ENCODE assay signal across 8 cellular contexts in the genomic region with DNA sequence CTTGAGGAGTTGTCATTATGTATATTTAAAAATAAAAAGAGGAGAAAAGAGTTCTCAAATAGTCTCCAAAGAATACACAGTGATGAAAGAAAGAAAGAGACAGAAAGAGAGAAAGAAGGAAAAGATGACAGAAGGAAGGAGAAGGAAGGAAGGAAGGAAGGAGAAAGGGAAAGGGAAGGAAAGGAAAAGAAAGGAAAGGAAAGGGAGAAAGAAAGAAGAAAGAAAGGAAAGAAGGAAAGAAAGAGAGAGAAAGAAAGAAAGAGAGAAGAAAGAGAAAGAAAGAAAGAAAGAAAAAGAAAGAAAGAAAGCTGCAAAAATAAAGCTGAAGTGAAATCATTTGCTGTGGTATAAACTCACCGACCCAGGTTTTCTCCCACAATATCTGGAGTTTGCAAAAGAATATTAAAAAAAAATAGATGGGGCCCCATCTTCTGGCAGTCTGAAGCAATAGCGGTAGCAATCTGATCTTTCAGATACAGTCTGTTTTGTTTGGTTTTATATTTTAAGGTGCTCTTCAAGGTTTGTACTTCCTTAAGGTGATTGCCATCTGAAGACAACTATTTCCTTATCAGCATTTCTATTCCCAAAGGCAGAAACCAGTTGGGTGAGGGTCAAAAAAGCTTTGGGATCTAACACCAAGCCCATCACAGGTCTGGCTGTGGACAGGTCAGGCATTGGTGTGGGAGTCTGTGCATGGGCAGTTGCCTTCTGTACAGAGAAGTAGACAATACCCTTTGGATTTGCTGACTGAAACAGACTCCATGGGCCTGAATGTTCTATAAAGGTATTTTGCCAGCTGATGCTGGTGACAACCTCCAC.
DNase-seq lines count a peak whose midpoint lies in the region; ATAC-seq and TF ChIP-seq lines count a peak whose summit lies in the region.

No MANE protein-coding gene starts in this region.

- peak; percentile 75 for TF ChIP-seq CTCF in LNCAP (IDR thresholded peaks at IDR 0.05)
- peak in 5 of 7 experiments; percentile 24 to 37 (median 35) for TF ChIP-seq CTCF in body of pancreas (IDR thresholded peaks at IDR 0.05)
- peak; percentile 47 to 56 (median 48) for TF ChIP-seq CTCF in nephron (IDR thresholded peaks at IDR 0.05; ENCODE audit: unreplicated experiment in 3 of 3)

- H3K27me3 ChIP-seq in body of pancreas, result no peaks in the 10 kb centered on the region

- no peaks in the 10 kb centered on the region for H3K36me3 ChIP-seq in body of pancreas (replicated peaks in 1 of 2; ENCODE audit: insufficient read depth in 1 of 2, low read depth in 2 of 2)

- 1 to 12% methylated on average over 2 of the region's 2 CpGs for whole genome bisulfite sequencing in body of pancreas, 2 donors

- no peaks in the 10 kb centered on the region for H3K9me3 ChIP-seq in body of pancreas

- no peak overlapping the region for H3K27ac Mint-ChIP-seq in nephron

- H3K36me3 Mint-ChIP-seq in nephron (ENCODE audit: low read depth), result no peaks in the 10 kb centered on the region

- TF ChIP-seq POLR2A in body of pancreas (IDR thresholded peaks at IDR 0.05), result no peak

- H3K4me1 ChIP-seq in body of pancreas, result no peaks in the 10 kb centered on the region

- H3K4me3 ChIP-seq in body of pancreas, result no peak overlapping the region

- no peaks in the 10 kb centered on the region for H3K4me1 Mint-ChIP-seq in nephron

- no peak overlapping the region for H3K4me3 Mint-ChIP-seq in nephron

- no peaks in the 10 kb centered on the region for H3K27me3 Mint-ChIP-seq in nephron (ENCODE audit: low read depth)

- ATAC-seq in GM18861 (IDR thresholded peaks at IDR 0.05; ENCODE audit: unreplicated experiment) (peak; percentile 63), body of pancreas (no peak), HG02840 (IDR thresholded peaks at IDR 0.05; ENCODE audit: low FRiP score, unreplicated experiment) (no peak)

- H3K27ac ChIP-seq in body of pancreas, result no peak overlapping the region

- DNase-seq in body of pancreas (no peak), NCI-H2227 treated with DMSO at 0.1 percent for 48 hours (lab: John Stamatoyannopoulos, UW) (no peak), Ammon's horn (ENCODE audit: low spot score) (no peak), DMS153 (lab: John Stamatoyannopoulos, UW) (no peak)

- no peaks in the 10 kb centered on the region for H3K9me3 Mint-ChIP-seq in nephron

- intact Hi-C loops in body of pancreas (cut with DNase I), result no loop called here
